In genomic region chr2:120986898-120987650, GRCh38 we compare ENCODE assay signal across 25 cellular contexts.
DNase-seq lines count a peak whose midpoint lies in the region; ATAC-seq, FAIRE-seq and TF ChIP-seq lines count a peak whose summit lies in the region.
"Had no signal": no experiment of that assay in that cellular context is flagged by ENCODE, and none has a peak within 500 bp of the region (broad histone marks: within the 10 kb centered on the region; RNA-seq: fewer than 3 reads in every experiment).

No MANE protein-coding gene starts in this region.

- H3K9me2 ChIP-seq in SK-N-SH = no peaks in the 10 kb centered on the region

- H3K36me3 ChIP-seq in SK-N-SH (replicated peaks in 1 of 2; ENCODE audit: control insufficient read depth in 1 of 2, insufficient read depth in 2 of 2, low read length in 1 of 2) (peaks cover 9 to 59% of the 10 kb centered on the region in 2 experiments), endodermal cell (ENCODE audit: control insufficient read depth, insufficient read depth, low read length) (peaks cover 6% of the 10 kb centered on the region)
- H3K36me3 ChIP-seq: BE2C had no signal

- H3K4me3 Mint-ChIP-seq in endodermal cell = no peak overlapping the region
- H3K4me3 Mint-ChIP-seq: HFFc6 had no signal

- H3K27me3 ChIP-seq in SK-N-SH (ENCODE audit: insufficient read depth) (no peaks in the 10 kb centered on the region), endodermal cell (ENCODE audit: control insufficient read depth, insufficient read depth, low read length, poor library complexity, severe bottlenecking) (no peaks in the 10 kb centered on the region)
- H3K27me3 ChIP-seq: BE2C had no signal

- 93% methylated on average over 8 of the region's 9 CpGs for WGBS in SK-N-SH (ENCODE audit: low lambda C conversion rate)
- WGBS in endodermal cell (ENCODE audit: insufficient coverage in 1 of 2, insufficient read length in 1 of 2), 2 experiments = 94 to 96% methylated on average over 9 of the region's 9 CpGs

- H3K9me3 Mint-ChIP-seq in endodermal cell = no peaks in the 10 kb centered on the region
- H3K9me3 Mint-ChIP-seq: HFFc6 had no signal

- no peak for TF ChIP-seq EP300 in SK-N-SH (IDR thresholded peaks at IDR 0.05; ENCODE audit: borderline replicate concordance in 1 of 2, low read depth in 1 of 2, low read length in 1 of 2)

- H3K79me2 ChIP-seq in SK-N-SH (ENCODE audit: insufficient read depth) = no peaks in the 10 kb centered on the region

- peaks cover 30% of the 10 kb centered on the region for H3K36me3 Mint-ChIP-seq in endodermal cell (ENCODE audit: low read depth)

- intact Hi-C loops in posterior vena cava (cut with DNase I) = no loop called here

- in situ Hi-C loops in KBM-7 (cut with MboI; ENCODE audit: low pct_unique_long_range_greater_than_20kb, low sequenced_read_pairs) = no loop called here

- TF ChIP-seq POLR2A in GM12892 (IDR thresholded peaks at IDR 0.05; ENCODE audit: low read depth, low read length) = no peak

- H3K4me1 Mint-ChIP-seq in endodermal cell = peaks cover 6% of the 10 kb centered on the region

- no peaks in the 10 kb centered on the region for H3K27me3 Mint-ChIP-seq in endodermal cell (ENCODE audit: insufficient read depth)

- no peak for TF ChIP-seq CTCF in SK-N-SH (IDR thresholded peaks at IDR 0.05)
- TF ChIP-seq CTCF in endodermal cell (conservative IDR thresholded peaks at IDR 0.05) = no peak

- H3K9me3 ChIP-seq in SK-N-SH (no peaks in the 10 kb centered on the region), endodermal cell (ENCODE audit: control insufficient read depth, low read length) (no peaks in the 10 kb centered on the region)
- H3K9me3 ChIP-seq: BE2C, HAP-1 had no signal

- H3K4me1 ChIP-seq in SK-N-SH (ENCODE audit: control insufficient read depth in 1 of 2, insufficient read depth in 2 of 2, low read depth in 1 of 2, low read length in 1 of 2) (peaks cover 0 to 18% of the 10 kb centered on the region in 2 experiments; a peak in 1 of 4 replicates), endodermal cell (ENCODE audit: control insufficient read depth, insufficient read depth, low read length) (no peaks in the 10 kb centered on the region)
- H3K4me1 ChIP-seq: BE2C, HAP-1 had no signal

- H3K27ac Mint-ChIP-seq in endodermal cell = no peak overlapping the region
- H3K27ac Mint-ChIP-seq: HFFc6 had no signal

- TF ChIP-seq RAD21 in SK-N-SH (IDR thresholded peaks at IDR 0.05; ENCODE audit: low read length) = no peak

- H3K4me3 ChIP-seq in SK-N-SH (ENCODE audit: low read depth in 2 of 2, low read length in 1 of 2) (no peak overlapping the region), endodermal cell (ENCODE audit: low read length) (no peak overlapping the region)
- H3K4me3 ChIP-seq: HAP-1 had no signal

- no peak for ATAC-seq in SK-N-SH treated with all-trans-retinoic acid at 6 μM for 48 hours

- H3K27ac ChIP-seq in SK-N-SH (ENCODE audit: low read depth in 2 of 2, low read length in 1 of 2) (no peak overlapping the region), endodermal cell (ENCODE audit: low read depth, low read length) (no peak overlapping the region)
- H3K27ac ChIP-seq: 22Rv1, KMS-11 had no signal

- H3K9ac ChIP-seq in SK-N-SH (no peak overlapping the region), endodermal cell (ENCODE audit: extremely low read depth, low read length, poor library complexity, severe bottlenecking) (no peak overlapping the region)
- H3K9ac ChIP-seq: KMS-11 had no signal

- DNase-seq in SK-N-SH (peak; percentile 8), 8988T (peak; percentile 8), endodermal cell (peak; percentile 34), posterior vena cava (ENCODE audit: low spot score) (peak; percentile 62), GM12892 (ENCODE audit: insufficient read length) (no peak), KBM-7 (no peak)
- DNase-seq in activated CD4-positive, alpha-beta T cell treated with anti-CD3 and anti-CD28 coated beads for 1 hour = no peak
- DNase-seq: ACHN, BE2C, Calu3, DMS153, DND-41, GOT3, HFFc6, MM.1S, NCI-H2029, NCI-H446, NCI-H524 treated with DMSO at 0.1 percent for 48 hours, NCI-H774 had no signal

- CTCF ChIA-PET in SK-N-SH (lab: Yijun Ruan, JAX) = interaction anchor here (0.6 kb wide), 1 partner anchor 28 kb away, joined by 3 read pairs; no protein-coding TSS in a partner anchor

- H2AFZ ChIP-seq in SK-N-SH (ENCODE audit: low read depth) = no peak overlapping the region

- POLR2A ChIA-PET in SK-N-SH (lab: Yijun Ruan, JAX) = no interaction called here

- no peak overlapping the region for H3K4me2 ChIP-seq in SK-N-SH
- H3K4me2 ChIP-seq: KMS-11 had no signal

- FAIRE-seq in GM12892 (lab: Jason Lieb, UNC) = no peak
- FAIRE-seq: HTR-8/SVneo, RCC 7860 had no signal

- H3F3A ChIP-seq in SK-N-SH (replicated peaks; ENCODE audit: insufficient read depth) = no peaks in the 10 kb centered on the region

- H4K20me1 ChIP-seq in SK-N-SH (ENCODE audit: insufficient read depth) = no peaks in the 10 kb centered on the region

TF ChIP-seq in SK-N-SH, 30 proteins besides CTCF, POLR2A, EP300 and RAD21 (continues in another document):
- TF ChIP-seq SMC3 (IDR thresholded peaks at IDR 0.05; ENCODE audit: low read depth, low read length) (no peak), ZBTB33 (IDR thresholded peaks at IDR 0.05; ENCODE audit: borderline replicate concordance, low read depth) (no peak)

TF ChIP-seq in SK-N-SH treated with all-trans-retinoic acid at 6 μM for 48 hours, 23 proteins besides CTCF, POLR2A, EP300 and RAD21 (continues in another document):
- no peak for TF ChIP-seq SNAI2 (CRISPR knock-in tag; IDR thresholded peaks at IDR 0.05)
- TF ChIP-seq BACH2 (CRISPR knock-in tag; IDR thresholded peaks at IDR 0.05; ENCODE audit: borderline replicate concordance) = no peak
- TF ChIP-seq GLIS3 (CRISPR knock-in tag; IDR thresholded peaks at IDR 0.05) = no peak
- TF ChIP-seq PATZ1 (CRISPR knock-in tag; IDR thresholded peaks at IDR 0.05; ENCODE audit: borderline replicate concordance) = no peak
- TF ChIP-seq CSDC2 (CRISPR knock-in tag; IDR thresholded peaks at IDR 0.05) = no peak
- TF ChIP-seq PPARA (CRISPR knock-in tag; IDR thresholded peaks at IDR 0.05; ENCODE audit: borderline replicate concordance) = no peak
- no peak for TF ChIP-seq POU6F1 (CRISPR knock-in tag; IDR thresholded peaks at IDR 0.05; ENCODE audit: borderline replicate concordance, low read depth)
- no peak for TF ChIP-seq ISL1 (CRISPR knock-in tag; IDR thresholded peaks at IDR 0.05)
- no peak for TF ChIP-seq ZFP30 (CRISPR knock-in tag; IDR thresholded peaks at IDR 0.05)
- TF ChIP-seq ZC3H10 (CRISPR knock-in tag; IDR thresholded peaks at IDR 0.05) = no peak
- TF ChIP-seq CSRNP3 (CRISPR knock-in tag; IDR thresholded peaks at IDR 0.05) = no peak
- no peak for TF ChIP-seq TCF4 (CRISPR knock-in tag; IDR thresholded peaks at IDR 0.05; ENCODE audit: borderline replicate concordance)
- TF ChIP-seq ZNF8 (CRISPR knock-in tag; IDR thresholded peaks at IDR 0.05) = no peak
- TF ChIP-seq TOX (CRISPR knock-in tag; IDR thresholded peaks at IDR 0.05; ENCODE audit: borderline replicate concordance) = no peak

Comparison
In these comparisons a context has a peak if more than half of its experiments do, and no peak if none do; other contexts are left out.
1. DNase-seq: peak in SK-N-SH (single experiment), 8988T (single experiment), endodermal cell (single experiment) and posterior vena cava (single experiment); none in GM12892 (single experiment), activated CD4-positive, alpha-beta T cell treated with anti-CD3 and anti-CD28 coated beads for 1 hour (single experiment) and KBM-7 (single experiment).